ENCODE assay signal across 27 cellular contexts in genomic region chr1:63545780-63546179, GRCh38. TPM values are rescaled to one million over a fixed set of nuclear protein-coding genes. Genes with fewer than 3 reads are reported as not detected.
DNase-seq lines count a peak whose midpoint lies in the region; ATAC-seq and TF ChIP-seq lines count a peak whose summit lies in the region.
"Had no signal": no experiment of that assay in that cellular context is flagged by ENCODE, and none has a peak within 500 bp of the region (broad histone marks: within the 10 kb centered on the region; RNA-seq: fewer than 3 reads in every experiment).

No MANE protein-coding gene starts in this region.

- intact Hi-C loops in MCF 10A (cut with micrococcal nuclease) (no loop called here), breast epithelium (cut with DNase I; ENCODE audit: low total_unique reads) (no loop called here)

- H3K36me3 ChIP-seq in breast epithelium = no peaks in the 10 kb centered on the region
- H3K36me3 ChIP-seq: uterus had no signal

- H3K27ac Mint-ChIP-seq in MCF 10A (ENCODE audit: low read depth, unreplicated experiment) = peak overlapping the region; percentile 69
- H3K27ac Mint-ChIP-seq: activated naive CD8-positive, alpha-beta T cell treated with anti-CD3 and anti-CD28 coated beads, Interleukin-2, amount 50 U/mL, for 24 hours; CD4-positive, alpha-beta T cell; memory B cell had no signal

- CTCF ChIA-PET in MCF 10A (lab: Yijun Ruan, JAX) = interaction anchor here (0.9 to 1.2 kb wide), 2 partner anchors 23 to 704 kb away, joined by 3 to 6 read pairs; partner anchors contain the start of genes EFCAB7 and ITGB3BP
- CTCF ChIA-PET in RWPE1 (lab: Yijun Ruan, JAX) = interaction anchor here (0.6 kb wide), 1 partner anchor 8 kb away, joined by 3 read pairs; no protein-coding TSS in a partner anchor

- H3K4me3 Mint-ChIP-seq in MCF 10A (ENCODE audit: unreplicated experiment) = no peak overlapping the region
- H3K4me3 Mint-ChIP-seq in activated T-cell treated with anti-CD3 and anti-CD28 coated beads, Interleukin-2, amount 50 U/mL, for 4 hours = no peak overlapping the region
- H3K4me3 Mint-ChIP-seq: activated naive CD8-positive, alpha-beta T cell treated with anti-CD3 and anti-CD28 coated beads, Interleukin-2, amount 50 U/mL, for 24 hours; CD4-positive, alpha-beta T cell; memory B cell had no signal

- H3K27ac ChIP-seq in breast epithelium = no peak overlapping the region
- peak overlapping the region; percentile 60 for H3K27ac ChIP-seq in RWPE1
- H3K27ac ChIP-seq: cardiac muscle cell, uterus had no signal

- TF ChIP-seq CTCF in MCF 10A (IDR thresholded peaks at IDR 0.05; ENCODE audit: unreplicated experiment) (no peak), breast epithelium (IDR thresholded peaks at IDR 0.05) (no peak), RWPE1 (conservative IDR thresholded peaks at IDR 0.05; ENCODE audit: low read depth) (no peak), fibroblast of mammary gland (conservative IDR thresholded peaks at IDR 0.05; ENCODE audit: control insufficient read depth, insufficient read depth, low read depth, low read length) (no peak)

- no peaks in the 10 kb centered on the region for H3K9me3 ChIP-seq in breast epithelium
- H3K9me3 ChIP-seq: uterus had no signal

- DNase-seq in MCF 10A (ENCODE audit: unreplicated experiment) (peak; percentile 34), breast epithelium (ENCODE audit: low spot score in 2 of 2) (no peak), RWPE1 (ENCODE audit: low spot score) (peak; percentile 27), fibroblast of mammary gland (ENCODE audit: low read depth) (peak; percentile 64), NCI-H1930 (lab: John Stamatoyannopoulos, UW) (no peak), AG08396 (ENCODE audit: low spot score) (no peak)
- no peak for DNase-seq in activated T-cell treated with anti-CD3 and anti-CD28 coated beads, Interleukin-2, amount 50 U/mL, for 4 hours
- DNase-seq: ACHN; activated CD8-positive, alpha-beta memory T cell treated with anti-CD3 and anti-CD28 coated beads for 24 hours; activated naive CD8-positive, alpha-beta T cell treated with anti-CD3 and anti-CD28 coated beads, Interleukin-2, amount 50 U/mL, for 24 hours; CD4-positive, alpha-beta T cell; dermis blood vessel endothelial cell; kidney glomerular epithelial cell; NCI-H1092 treated with DMSO at 0.1 percent for 48 hours; NCI-H2029 treated with DMSO at 0.1 percent for 48 hours; NCI-H510A; NK-92 treated with Interleukin-12 subunit alpha and Interleukin-12 subunit beta, amount 100 ng/mL, for 24 hours; nucleus accumbens; RPMI8226; stimulated activated CD4-positive, alpha-beta T cell treated with anti-CD3 and anti-CD28 coated beads, Interleukin-15, amount 100 ng/mL, for 24 hours; substantia nigra; SW 1271; uterus had no signal

- POLR2A ChIA-PET in MCF 10A (lab: Yijun Ruan, JAX) = interaction anchor here (0.7 to 3.6 kb wide), 7 partner anchors 8 to 1236 kb away, joined by 3 to 43 read pairs (median 4); partner anchors contain the start of genes EFCAB7, ITGB3BP and PGM1
- POLR2A ChIA-PET in RWPE1 (lab: Yijun Ruan, JAX; ENCODE audit: low non-redundant PET) = no interaction called here

- H3K9me3 Mint-ChIP-seq in MCF 10A (ENCODE audit: unreplicated experiment) = no peaks in the 10 kb centered on the region
- no peaks in the 10 kb centered on the region for H3K9me3 Mint-ChIP-seq in activated T-cell treated with anti-CD3 and anti-CD28 coated beads, Interleukin-2, amount 50 U/mL, for 4 hours
- H3K9me3 Mint-ChIP-seq: activated naive CD8-positive, alpha-beta T cell treated with anti-CD3 and anti-CD28 coated beads, Interleukin-2, amount 50 U/mL, for 24 hours; CD4-positive, alpha-beta T cell; memory B cell had no signal

- H3K36me3 Mint-ChIP-seq in MCF 10A (ENCODE audit: insufficient read depth, unreplicated experiment) = peaks cover under 1% of the 10 kb centered on the region
- H3K36me3 Mint-ChIP-seq in activated T-cell treated with anti-CD3 and anti-CD28 coated beads, Interleukin-2, amount 50 U/mL, for 4 hours (ENCODE audit: insufficient read depth) = peaks cover 13% of the 10 kb centered on the region

- H3K27me3 Mint-ChIP-seq in MCF 10A (ENCODE audit: insufficient read depth, unreplicated experiment) = no peaks in the 10 kb centered on the region
- no peaks in the 10 kb centered on the region for H3K27me3 Mint-ChIP-seq in activated T-cell treated with anti-CD3 and anti-CD28 coated beads, Interleukin-2, amount 50 U/mL, for 4 hours (ENCODE audit: low read depth)
- H3K27me3 Mint-ChIP-seq: activated naive CD8-positive, alpha-beta T cell treated with anti-CD3 and anti-CD28 coated beads, Interleukin-2, amount 50 U/mL, for 24 hours; CD4-positive, alpha-beta T cell; memory B cell had no signal

- TF ChIP-seq POLR2A in breast epithelium (IDR thresholded peaks at IDR 0.05) = no peak

- no peaks in the 10 kb centered on the region for H3K4me1 ChIP-seq in breast epithelium
- H3K4me1 ChIP-seq: uterus had no signal

- no peaks in the 10 kb centered on the region for H3K27me3 ChIP-seq in breast epithelium
- H3K27me3 ChIP-seq: cardiac muscle cell, uterus had no signal

- peaks cover 17% of the 10 kb centered on the region for H3K4me1 Mint-ChIP-seq in MCF 10A (ENCODE audit: insufficient read depth, unreplicated experiment)
- no peaks in the 10 kb centered on the region for H3K4me1 Mint-ChIP-seq in activated T-cell treated with anti-CD3 and anti-CD28 coated beads, Interleukin-2, amount 50 U/mL, for 4 hours (ENCODE audit: low read depth)
- H3K4me1 Mint-ChIP-seq: memory B cell had no signal

- H3K4me3 ChIP-seq in breast epithelium (no peak overlapping the region), fibroblast of mammary gland (ENCODE audit: control insufficient read depth, low read depth, low read length) (no peak overlapping the region)
- H3K4me3 ChIP-seq: cardiac muscle cell, K562, uterus had no signal

- BruUV-seq in MCF 10A (replicated peaks; lab: Mats Ljungman, UMichigan) = no TSS peak

- ATAC-seq in GM18867 (IDR thresholded peaks at IDR 0.05; ENCODE audit: unreplicated experiment) = no peak
- no peak for ATAC-seq in activated T-cell treated with anti-CD3 and anti-CD28 coated beads, Interleukin-2, amount 50 U/mL, for 4 hours
- ATAC-seq: activated naive CD8-positive, alpha-beta T cell treated with anti-CD3 and anti-CD28 coated beads, Interleukin-2, amount 50 U/mL, for 24 hours; K562 had no signal

RNA-seq across cellular contexts. Expression of gene EFCAB7, which starts 22.5 kb away (rescaled TPM):
- total RNA-seq in MCF 10A (2022) (7.6 and 7.9 TPM in 2 replicates), breast epithelium (10 to 100 TPM in 2 of 3 donors, 1 to 10 TPM in 1; 5.6 to 15.1 (median 12.5) TPM)
- total RNA-seq in activated T-cell treated with anti-CD3 and anti-CD28 coated beads, Interleukin-2, amount 50 U/mL, for 4 hours = 1 to 10 TPM; 4.3 to 6.9 (median 6.8) TPM

RNA-seq across cellular contexts. Expression of gene ITGB3BP, which starts 22.8 kb away (rescaled TPM):
- total RNA-seq in MCF 10A (2022) (31.4 and 31.8 TPM in 2 replicates), breast epithelium (10 to 100 TPM; 11.7 to 29.3 (median 18.4) TPM)
- total RNA-seq in activated T-cell treated with anti-CD3 and anti-CD28 coated beads, Interleukin-2, amount 50 U/mL, for 4 hours = 10 to 100 TPM; 29.7 to 33.8 (median 32.9) TPM

RNA-seq across cellular contexts. Expression of gene PGM1, which starts 47.4 kb away (rescaled TPM):
- total RNA-seq in MCF 10A (2022) (60.2 and 77.9 TPM in 2 replicates), breast epithelium (100 to 1,000 TPM in 1 of 3 donors, 10 to 100 TPM in 2; 59.0 to 130 (median 80.1) TPM)
- total RNA-seq in activated T-cell treated with anti-CD3 and anti-CD28 coated beads, Interleukin-2, amount 50 U/mL, for 4 hours = 10 to 100 TPM; 21.0 to 25.6 (median 23.8) TPM

Comparison
In these comparisons a context has a peak if more than half of its experiments do, and no peak if none do; other contexts are left out.
1. DNase-seq: peak in MCF 10A (single experiment), RWPE1 (single experiment) and fibroblast of mammary gland (single experiment); none in breast epithelium (0 of 2), NCI-H1930 (0 of 2), activated T-cell treated with anti-CD3 and anti-CD28 coated beads, Interleukin-2, amount 50 U/mL, for 4 hours (single experiment) and AG08396 (single experiment).